9 cellular contexts compared by ENCODE assay signal in the genomic region with DNA sequence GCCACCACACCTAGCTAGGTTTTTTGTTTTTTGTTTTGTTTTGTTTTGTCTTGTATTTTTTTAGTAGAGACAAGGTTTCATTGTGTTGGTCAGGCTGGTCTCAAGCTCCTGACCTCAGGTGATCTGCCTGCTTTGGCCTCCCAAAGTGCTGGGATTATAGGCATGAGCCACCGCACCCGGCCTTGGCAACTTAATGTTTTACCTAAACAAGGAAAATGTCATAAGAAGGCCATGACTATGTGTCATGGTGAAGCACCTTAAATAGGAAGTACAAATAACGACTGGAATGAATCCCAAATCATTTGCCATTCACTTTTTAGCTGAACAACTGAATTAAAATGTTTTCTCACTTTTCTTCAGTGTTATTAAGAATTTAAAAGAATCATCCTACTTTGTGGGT.
"Had no signal": no experiment of that assay in that cellular context is flagged by ENCODE, and none has a peak within 500 bp of the region (broad histone marks: within the 10 kb centered on the region; RNA-seq: fewer than 3 reads in every experiment).

No MANE protein-coding gene starts in this region.

- H3K4me3 ChIP-seq: GM23248, GM23338, HAP-1 had no signal

- H3K4me1 ChIP-seq: HAP-1 had no signal

- H3K27ac ChIP-seq: GM23248 had no signal

- DNase-seq: GM23248, GOT3, H7, H9, HCEC 1CT, HFFc6 had no signal

- H3K36me3 ChIP-seq: HAP-1 had no signal

- ATAC-seq: GM23338, HCT116 had no signal

- H3K9me3 ChIP-seq: HAP-1 had no signal
